Comparison of ENCODE assay signal across 8 cellular contexts in genomic region chr6:89432875-89433636, GRCh38. TPM values are rescaled to one million over a fixed set of nuclear protein-coding genes. Genes with fewer than 3 reads are reported as not detected.
DNase-seq lines count a peak whose midpoint lies in the region; ATAC-seq lines count a peak whose summit lies in the region.

Gene ANKRD6, plus strand, starts transcription at chr6:89433152. Its CDS starts 133,825 bp downstream, at chr6:89566977.

- H3K4me1 ChIP-seq in esophagus (ENCODE audit: control insufficient read depth in 2 of 2, insufficient read depth in 2 of 2, low read length in 1 of 2) (no peaks in the 10 kb centered on the region), muscle layer of duodenum (ENCODE audit: control insufficient read depth in 1 of 2, insufficient read depth in 2 of 2, low read length in 2 of 2) (peaks cover 4 to 6% of the 10 kb centered on the region in 2 donors)

- ATAC-seq in HG03378 (IDR thresholded peaks at IDR 0.05; ENCODE audit: unreplicated experiment), result peak; percentile 55

- H3K9me3 ChIP-seq in esophagus (ENCODE audit: control insufficient read depth in 2 of 2, insufficient read depth in 1 of 2, low read depth in 1 of 2, low read length in 1 of 2), result peaks cover 0 to 2% of the 10 kb centered on the region in 2 donors
- no peaks in the 10 kb centered on the region for H3K9me3 ChIP-seq in muscle layer of duodenum (ENCODE audit: control insufficient read depth in 1 of 2, low read length in 2 of 2)

- WGBS in esophagus, 2 donors, result 1% methylated on average over 56 to 86 of the region's 86 CpGs

- H3K27me3 ChIP-seq in esophagus (ENCODE audit: control insufficient read depth in 1 of 2, insufficient read depth in 2 of 2, low read length in 2 of 2) (no peaks in the 10 kb centered on the region), muscle layer of duodenum (ENCODE audit: low read depth, low read length) (no peaks in the 10 kb centered on the region)

- H3K36me3 ChIP-seq in esophagus (ENCODE audit: control insufficient read depth in 2 of 2, insufficient read depth in 2 of 2, low read length in 1 of 2) (no peaks in the 10 kb centered on the region), muscle layer of duodenum (ENCODE audit: control insufficient read depth in 1 of 2, insufficient read depth in 2 of 2, low read length in 2 of 2) (no peaks in the 10 kb centered on the region)

- H3K27ac ChIP-seq in esophagus (ENCODE audit: low read depth in 2 of 2, low read length in 1 of 2), result no peak within 1 kb of the TSS
- H3K27ac ChIP-seq in muscle layer of duodenum (ENCODE audit: low read length), result no peak within 1 kb of the TSS

- DNase-seq in C1 segment of cervical spinal cord (lab: John Stamatoyannopoulos, UW), result peak in 10 of 14 donors; percentile 16 to 80 (median 34)
- DNase-seq in GM19240 (ENCODE audit: insufficient read length, low spot score), result peak; percentile 68
- DNase-seq in NOMO-1 treated with dmso at 0.1 percent for 144 hours (lab: John Stamatoyannopoulos, UW; ENCODE audit: unreplicated experiment), result peak; percentile 55
- DNase-seq in activated T-cell treated with anti-CD3 and anti-CD28 coated beads for 24 hours (ENCODE audit: low read depth), result peak; percentile 83
- DNase-seq in stimulated activated CD8-positive, alpha-beta memory T cell treated with anti-CD3 and anti-CD28 coated beads, Interleukin-7, amount 100 ng/mL, for 4 hours (ENCODE audit: low read depth in 2 of 2), result peak; percentile 77 to 81

- H3K4me3 ChIP-seq in esophagus (ENCODE audit: low read depth in 1 of 2, low read length in 2 of 2) (peak within 1 kb of the TSS; percentile 83 to 85), muscle layer of duodenum (ENCODE audit: low read depth in 1 of 2, low read length in 2 of 2) (peak within 1 kb of the TSS; percentile 55 to 88)

RNA-seq across cellular contexts. Expression of gene ANKRD6, which starts in this region (rescaled TPM):
- polyA plus RNA-seq in esophagus, result 1 to 10 TPM; 2.9 to 5.8 TPM
